In genomic region chr18:76986391-76986790, GRCh38 we compare ENCODE assay signal across 19 cellular contexts.
DNase-seq lines count a peak whose midpoint lies in the region; ATAC-seq and TF ChIP-seq lines count a peak whose summit lies in the region.
"Had no signal": no experiment of that assay in that cellular context is flagged by ENCODE, and none has a peak within 500 bp of the region (broad histone marks: within the 10 kb centered on the region; RNA-seq: fewer than 3 reads in every experiment).

No MANE protein-coding gene starts in this region.

- no peak for TF ChIP-seq POLR2A in tibial nerve (IDR thresholded peaks at IDR 0.05)

- H3K4me3 Mint-ChIP-seq in activated CD8-positive, alpha-beta memory T cell treated with anti-CD3 and anti-CD28 coated beads, Interleukin-2, amount 10 ng/mL, durations not matched to agents 7 days and 5 days = no peak overlapping the region
- H3K4me3 Mint-ChIP-seq in H9 = no peak overlapping the region

- CTCF ChIA-PET in activated CD8-positive, alpha-beta memory T cell treated with anti-CD3 and anti-CD28 coated beads, Interleukin-2, amount 10 ng/mL, durations not matched to agents 7 days and 5 days (lab: Charles Lee) = interaction anchor here (2.0 to 5.6 kb wide), 5 partner anchors 10 to 185 kb away, joined by 5 to 65 read pairs (median 22); no protein-coding TSS in a partner anchor

- H2BK12ac ChIP-seq in neuronal stem cell (ENCODE audit: low read length) = no peak overlapping the region
- no peak overlapping the region for H2BK12ac ChIP-seq in H9 (ENCODE audit: insufficient read length, low read depth, low read length)

- no peak overlapping the region for H3K56ac ChIP-seq in H9 (ENCODE audit: insufficient read length, low read depth, low read length)

- no CpG with 5 or more reads among the region's 7 CpGs for WGBS in neuronal stem cell (ENCODE audit: extremely low coverage in 2 of 2, insufficient read length in 2 of 2, insufficient replicate concordance in 1 of 2), 2 donors
- 78 to 79% methylated on average over 7 of the region's 7 CpGs for WGBS in tibial nerve, 2 donors
- no CpG with 5 or more reads among the region's 7 CpGs for WGBS in H9 (ENCODE audit: extremely low coverage, insufficient read length, low lambda C conversion rate)

- no peak overlapping the region for H2BK15ac ChIP-seq in neuronal stem cell (ENCODE audit: low read length)
- H2BK15ac ChIP-seq in H9 (ENCODE audit: low read depth, low read length) = no peak overlapping the region

- H2BK20ac ChIP-seq in H9 (ENCODE audit: low read depth, low read length, poor library complexity, severe bottlenecking) = no peak overlapping the region

- H3K9ac ChIP-seq in neuronal stem cell (ENCODE audit: low read depth, low read length, poor library complexity) (peak overlapping the region; percentile 24), H9 (ENCODE audit: extremely low read depth, insufficient read length, low read length) (no peak overlapping the region)

- H3K4me1 ChIP-seq in neuronal stem cell (ENCODE audit: control insufficient read depth in 2 of 2, insufficient read depth in 1 of 2, low read depth in 1 of 2, low read length in 2 of 2) (peaks cover 3 to 5% of the 10 kb centered on the region in 2 donors), tibial nerve (peaks cover 0 to 41% (median 6%) of the 10 kb centered on the region in 4 donors), H9 (ENCODE audit: insufficient read depth, low read length) (peaks cover 4% of the 10 kb centered on the region)
- H3K4me1 ChIP-seq: HAP-1 had no signal

- H3K4ac ChIP-seq in neuronal stem cell (ENCODE audit: low read length) = no peak overlapping the region
- no peak overlapping the region for H3K4ac ChIP-seq in H9 (ENCODE audit: low read depth, low read length)

- H2AFZ ChIP-seq in neuronal stem cell (ENCODE audit: low read length) (peak overlapping the region; percentile 75), H9 (ENCODE audit: low read length) (no peak overlapping the region)

- H3K18ac ChIP-seq in neuronal stem cell (ENCODE audit: low read length) (peak overlapping the region; percentile 86), H9 (ENCODE audit: insufficient read length, low read depth, low read length) (no peak overlapping the region)

- TF ChIP-seq CTCF in dorsolateral prefrontal cortex (IDR thresholded peaks at IDR 0.05 in 54 of 56, conservative IDR thresholded peaks at IDR 0.05 in 2 of 56; ENCODE audit: low read depth in 1 of 56, partially characterized antibody in 56 of 56) (no peak), tibial nerve (IDR thresholded peaks at IDR 0.05) (no peak), H9 (conservative IDR thresholded peaks at IDR 0.05) (no peak)

- no peaks in the 10 kb centered on the region for H3K36me3 Mint-ChIP-seq in activated CD8-positive, alpha-beta memory T cell treated with anti-CD3 and anti-CD28 coated beads, Interleukin-2, amount 10 ng/mL, durations not matched to agents 7 days and 5 days
- no peaks in the 10 kb centered on the region for H3K36me3 Mint-ChIP-seq in H9 (ENCODE audit: insufficient read depth in 1 of 3, low read depth in 3 of 3)

- H2BK120ac ChIP-seq in neuronal stem cell (ENCODE audit: low read depth, low read length) = no peak overlapping the region
- no peak overlapping the region for H2BK120ac ChIP-seq in H9 (ENCODE audit: low read depth, low read length, poor library complexity, severe bottlenecking)

- no peak overlapping the region for H4K5ac ChIP-seq in H9 (ENCODE audit: insufficient read length, low read depth, low read length)

- H3K4me3 ChIP-seq in dorsolateral prefrontal cortex (peak overlapping the region in 12 of 59 donors; percentile 1 to 76 (median 15)), neuronal stem cell (ENCODE audit: low read length in 2 of 2) (no peak overlapping the region), tibial nerve (no peak overlapping the region)
- H3K4me3 ChIP-seq: HAP-1, K562 had no signal

- no peaks in the 10 kb centered on the region for H3K9me3 Mint-ChIP-seq in activated CD8-positive, alpha-beta memory T cell treated with anti-CD3 and anti-CD28 coated beads, Interleukin-2, amount 10 ng/mL, durations not matched to agents 7 days and 5 days (ENCODE audit: low read depth)
- H3K9me3 Mint-ChIP-seq in H9 = no peaks in the 10 kb centered on the region

- H3K27me3 Mint-ChIP-seq in activated CD8-positive, alpha-beta memory T cell treated with anti-CD3 and anti-CD28 coated beads, Interleukin-2, amount 10 ng/mL, durations not matched to agents 7 days and 5 days = no peaks in the 10 kb centered on the region
- H3K27me3 Mint-ChIP-seq in H9 (ENCODE audit: low read depth) = peaks cover 3% of the 10 kb centered on the region

- no peak overlapping the region for H4K91ac ChIP-seq in neuronal stem cell (ENCODE audit: low read depth, low read length, poor library complexity)
- H4K91ac ChIP-seq in H9 (ENCODE audit: insufficient read length, low read depth, low read length) = no peak overlapping the region

- H3K4me1 Mint-ChIP-seq in activated CD8-positive, alpha-beta memory T cell treated with anti-CD3 and anti-CD28 coated beads, Interleukin-2, amount 10 ng/mL, durations not matched to agents 7 days and 5 days = peaks cover 9% of the 10 kb centered on the region
- peaks cover 27 to 40% of the 10 kb centered on the region in 2 experiments for H3K4me1 Mint-ChIP-seq in H9

- intact Hi-C loops in dorsolateral prefrontal cortex (cut with DNase I) = loop anchor here in 1 of 2 donors (10.0 kb wide), 1 partner anchor 112 kb away; no protein-coding TSS in a partner anchor

- H4K20me1 ChIP-seq in H9 (ENCODE audit: control insufficient read depth, insufficient read depth, insufficient read length) = no peaks in the 10 kb centered on the region

- no peak for ATAC-seq in activated CD8-positive, alpha-beta memory T cell treated with anti-CD3 and anti-CD28 coated beads, Interleukin-2, amount 10 ng/mL, durations not matched to agents 7 days and 5 days
- ATAC-seq in HG02610 (IDR thresholded peaks at IDR 0.05; ENCODE audit: unreplicated experiment) = no peak
- ATAC-seq: K562 had no signal

- H3K27me3 ChIP-seq in dorsolateral prefrontal cortex (no peaks in the 10 kb centered on the region), neuronal stem cell (ENCODE audit: control insufficient read depth in 3 of 3, insufficient read depth in 3 of 3, low read depth in 1 of 3, low read length in 3 of 3) (no peaks in the 10 kb centered on the region), tibial nerve (no peaks in the 10 kb centered on the region), H9 (ENCODE audit: insufficient read depth, low read length) (no peaks in the 10 kb centered on the region)

- H2AK5ac ChIP-seq in neuronal stem cell (ENCODE audit: low read depth, low read length) (peak overlapping the region; percentile 70), H9 (ENCODE audit: insufficient read length, low read length) (no peak overlapping the region)

- no peaks in the 10 kb centered on the region for H3K23me2 ChIP-seq in H9 (ENCODE audit: insufficient read length, low read depth, low read length, poor library complexity, severe bottlenecking)

- H3K14ac ChIP-seq in neuronal stem cell (ENCODE audit: low read length) (no peak overlapping the region), H9 (ENCODE audit: insufficient read depth, low read length) (no peak overlapping the region)

- H3K27ac Mint-ChIP-seq in activated CD8-positive, alpha-beta memory T cell treated with anti-CD3 and anti-CD28 coated beads, Interleukin-2, amount 10 ng/mL, durations not matched to agents 7 days and 5 days = no peak overlapping the region
- peak overlapping the region in 1 of 3 experiments; percentile 66; a peak in 1 of 7 replicates for H3K27ac Mint-ChIP-seq in H9

- no peaks in the 10 kb centered on the region for H3K79me2 ChIP-seq in H9 (ENCODE audit: insufficient read depth, low read length)

- peak; percentile 34 for DNase-seq in activated CD8-positive, alpha-beta memory T cell treated with anti-CD3 and anti-CD28 coated beads, Interleukin-2, amount 10 ng/mL, durations not matched to agents 7 days and 5 days
- DNase-seq in activated CD8-positive, alpha-beta memory T cell treated with anti-CD3 and anti-CD28 coated beads, Interleukin-2, amount 50 U/mL, for 4 hours = no peak
- DNase-seq in dorsolateral prefrontal cortex (peak in 1 of 10 donors; percentile 16), neuronal stem cell (ENCODE audit: low spot score) (no peak), tibial nerve (ENCODE audit: low spot score in 2 of 2) (no peak), H9 (no peak), KBM-7 (no peak)
- DNase-seq: C1 segment of cervical spinal cord, DMS153, EL, NCI-H1417 treated with DMSO at 0.1 percent for 48 hours, NCI-H2029, NCI-H2171, NCI-H446 treated with DMSO at 0.1 percent for 48 hours, NCI-H774 had no signal

- H3K36me3 ChIP-seq in neuronal stem cell (replicated peaks in 1 of 2; ENCODE audit: control insufficient read depth in 2 of 2, insufficient read depth in 2 of 2, low read length in 2 of 2) (no peaks in the 10 kb centered on the region), tibial nerve (peaks cover 0 to 44% (median 0%) of the 10 kb centered on the region in 3 donors)
- H3K36me3 ChIP-seq: HAP-1 had no signal

- H3K4me2 ChIP-seq in neuronal stem cell (ENCODE audit: insufficient read depth, low read length, poor library complexity, severe bottlenecking) (no peak overlapping the region), H9 (ENCODE audit: insufficient read depth, insufficient read length, low read length) (no peak overlapping the region)

- no peak overlapping the region for H3T11ph ChIP-seq in H9 (ENCODE audit: low read length)

- H4K8ac ChIP-seq in neuronal stem cell (ENCODE audit: low read depth, low read length) (no peak overlapping the region), H9 (replicated peaks; ENCODE audit: insufficient read length, low read depth, low read length) (no peak overlapping the region)

- H3K27ac ChIP-seq in dorsolateral prefrontal cortex = peak overlapping the region in 45 of 59 donors; percentile 1 to 93 (median 58)
- H3K27ac ChIP-seq in neuronal stem cell (replicated peaks; ENCODE audit: low read length) = no peak overlapping the region
- H3K27ac ChIP-seq in tibial nerve = peak overlapping the region in 3 of 4 donors; percentile 24 to 82 (median 82)
- no peak overlapping the region for H3K27ac ChIP-seq in H9 (ENCODE audit: insufficient read length, low read depth, low read length)
- H3K27ac ChIP-seq: HL-60 had no signal

- H2BK5ac ChIP-seq in neuronal stem cell (ENCODE audit: low read length) (no peak overlapping the region), H9 (ENCODE audit: insufficient read length, low read length) (no peak overlapping the region)

- H3K23ac ChIP-seq in neuronal stem cell (ENCODE audit: low read depth, low read length, poor library complexity) (no peak overlapping the region), H9 (ENCODE audit: insufficient read length, low read depth, low read length) (no peak overlapping the region)

- in situ Hi-C loops in KBM-7 (cut with MboI; ENCODE audit: low pct_unique_long_range_greater_than_20kb, low sequenced_read_pairs) = no loop called here

- no peak for TF ChIP-seq EP300 in tibial nerve (IDR thresholded peaks at IDR 0.05)

- no peaks in the 10 kb centered on the region for H3K9me3 ChIP-seq in neuronal stem cell (replicated peaks in 1 of 2; ENCODE audit: control insufficient read depth in 2 of 2, insufficient read depth in 1 of 2, low read depth in 1 of 2, low read length in 2 of 2)
- no peaks in the 10 kb centered on the region for H3K9me3 ChIP-seq in tibial nerve
- no peaks in the 10 kb centered on the region for H3K9me3 ChIP-seq in H9 (ENCODE audit: control insufficient read depth, low read depth, low read length)
- H3K9me3 ChIP-seq: HAP-1 had no signal

- H3K79me1 ChIP-seq in neuronal stem cell (ENCODE audit: low read depth, low read length) (no peaks in the 10 kb centered on the region), H9 (ENCODE audit: insufficient read depth, low read depth, low read length, poor library complexity, severe bottlenecking) (no peaks in the 10 kb centered on the region)

Comparison
In these comparisons a context has a peak if more than half of its experiments do, and no peak if none do; other contexts are left out.
1. H3K27ac ChIP-seq: peak in dorsolateral prefrontal cortex (45 of 59) and tibial nerve (3 of 4); none in neuronal stem cell (single experiment) and H9 (single experiment).